In genomic region chr1:225610539-225610938, GRCh38 we compare ENCODE assay signal across 21 cellular contexts. TPM values are rescaled to one million over a fixed set of nuclear protein-coding genes. Genes with fewer than 3 reads are reported as not detected.
DNase-seq lines count a peak whose midpoint lies in the region; TF ChIP-seq lines count a peak whose summit lies in the region.
"Had no signal": no experiment of that assay in that cellular context is flagged by ENCODE, and none has a peak within 500 bp of the region (broad histone marks: within the 10 kb centered on the region; RNA-seq: fewer than 3 reads in every experiment).

No MANE protein-coding gene starts in this region.

- no peaks in the 10 kb centered on the region for H3K4me1 ChIP-seq in OCI-LY1 (ENCODE audit: insufficient read depth, low read length, severe bottlenecking)
- peaks cover 0 to 81% (median 61%) of the 10 kb centered on the region in 4 donors for H3K4me1 ChIP-seq in sigmoid colon
- H3K4me1 ChIP-seq: BLaER1 treated with 17β-estradiol and CSF1 and Interleukin-3, amounts not matched to agents 10 nM and 100 nM had no signal

- H2AFZ ChIP-seq in OCI-LY1 (ENCODE audit: low read length), result peak overlapping the region; percentile 70; the same call in 1 of the 2 replicates
- H2AFZ ChIP-seq: GM23248 had no signal

- no peak overlapping the region for H3K4me2 ChIP-seq in OCI-LY1 (ENCODE audit: low read length)
- H3K4me2 ChIP-seq: BLaER1 treated with 17β-estradiol and CSF1 and Interleukin-3, amounts not matched to agents 10 nM and 100 nM; KMS-11 had no signal

- H3F3A ChIP-seq in OCI-LY1 (ENCODE audit: insufficient read depth, low read length), result no peaks in the 10 kb centered on the region

- H3K9me3 ChIP-seq in OCI-LY1 (ENCODE audit: low read length) (no peaks in the 10 kb centered on the region), sigmoid colon (no peaks in the 10 kb centered on the region)
- H3K9me3 ChIP-seq: Peyer's patch had no signal

- no peak overlapping the region for H3K4me3 ChIP-seq in OCI-LY1 (ENCODE audit: low read depth, low read length, poor library complexity, severe bottlenecking)
- no peak overlapping the region for H3K4me3 ChIP-seq in sigmoid colon
- H3K4me3 ChIP-seq: BLaER1 treated with 17β-estradiol and CSF1 and Interleukin-3, amounts not matched to agents 10 nM and 100 nM; GM23248; Peyer's patch had no signal

- H3K9me3 Mint-ChIP-seq in glutamatergic neuron (ENCODE audit: unreplicated experiment) (peaks cover 5% of the 10 kb centered on the region), MCF 10A (ENCODE audit: unreplicated experiment) (no peaks in the 10 kb centered on the region)
- H3K9me3 Mint-ChIP-seq: CD8-positive, alpha-beta T cell had no signal

- POLR2A ChIA-PET in MCF 10A (lab: Yijun Ruan, JAX), result interaction anchor here (0.6 to 9.7 kb wide), 11 partner anchors 11 to 168 kb away, joined by 3 to 131 read pairs (median 6); partner anchors contain the start of genes ENAH and SRP9

- H3K36me3 ChIP-seq in OCI-LY1 (ENCODE audit: insufficient read depth, low read length) (no peaks in the 10 kb centered on the region), sigmoid colon (no peaks in the 10 kb centered on the region)
- H3K36me3 ChIP-seq: Peyer's patch had no signal

- TF ChIP-seq CTCF in OCI-LY1 (IDR thresholded peaks at IDR 0.05; ENCODE audit: low read length), result no peak
- TF ChIP-seq CTCF in glutamatergic neuron (IDR thresholded peaks at IDR 0.05; ENCODE audit: partially characterized antibody, unreplicated experiment), result no peak
- TF ChIP-seq CTCF in sigmoid colon (IDR thresholded peaks at IDR 0.05), result no peak
- no peak for TF ChIP-seq CTCF in MCF 10A (IDR thresholded peaks at IDR 0.05; ENCODE audit: unreplicated experiment)

- H3K4me1 Mint-ChIP-seq in glutamatergic neuron (ENCODE audit: low read depth, unreplicated experiment) (peaks cover 39% of the 10 kb centered on the region), MCF 10A (ENCODE audit: insufficient read depth, unreplicated experiment) (peaks cover 41% of the 10 kb centered on the region)

- CTCF ChIA-PET in MCF 10A (lab: Yijun Ruan, JAX), result interaction anchor here (0.7 to 2.6 kb wide), 5 partner anchors 9 to 31 kb away, joined by 3 to 7 read pairs (median 4); no protein-coding TSS in a partner anchor

- H3K27me3 Mint-ChIP-seq in glutamatergic neuron (ENCODE audit: unreplicated experiment) (peaks cover 7% of the 10 kb centered on the region), MCF 10A (ENCODE audit: insufficient read depth, unreplicated experiment) (no peaks in the 10 kb centered on the region)

- no peak overlapping the region for H3K9ac ChIP-seq in OCI-LY1 (ENCODE audit: low read length)
- H3K9ac ChIP-seq: BLaER1 treated with 17β-estradiol and CSF1 and Interleukin-3, amounts not matched to agents 10 nM and 100 nM; GM23248; KMS-11 had no signal

- H3K36me3 Mint-ChIP-seq in glutamatergic neuron (ENCODE audit: unreplicated experiment), result no peaks in the 10 kb centered on the region
- H3K36me3 Mint-ChIP-seq in MCF 10A (ENCODE audit: insufficient read depth, unreplicated experiment), result peaks cover 12% of the 10 kb centered on the region
- H3K36me3 Mint-ChIP-seq: CD8-positive, alpha-beta T cell had no signal

- no peaks in the 10 kb centered on the region for H3K9me2 ChIP-seq in OCI-LY1 (ENCODE audit: low read depth, low read length)

- no peak overlapping the region for H3K27ac ChIP-seq in OCI-LY1 (ENCODE audit: low read depth, low read length, poor library complexity, severe bottlenecking)
- H3K27ac ChIP-seq in sigmoid colon, result peak overlapping the region in 3 of 4 donors; percentile 60 to 76 (median 76)
- H3K27ac ChIP-seq: BLaER1 treated with 17β-estradiol and CSF1 and Interleukin-3, amounts not matched to agents 10 nM and 100 nM; GM23248; KMS-11; Peyer's patch had no signal

- H4K20me1 ChIP-seq in OCI-LY1 (ENCODE audit: insufficient read depth, low read length), result no peaks in the 10 kb centered on the region

- WGBS in sigmoid colon, 2 donors, result 88 to 93% methylated on average over 5 of the region's 5 CpGs

- no TSS peak for BruUV-seq in MCF 10A (replicated peaks; lab: Mats Ljungman, UMichigan)

- H3K27me3 ChIP-seq in OCI-LY1 (ENCODE audit: insufficient read depth, low read length), result no peaks in the 10 kb centered on the region
- H3K27me3 ChIP-seq in sigmoid colon, result no peaks in the 10 kb centered on the region
- H3K27me3 ChIP-seq: BLaER1 treated with 17β-estradiol and CSF1 and Interleukin-3, amounts not matched to agents 10 nM and 100 nM; Peyer's patch had no signal

- no peak for TF ChIP-seq POLR2A in sigmoid colon (IDR thresholded peaks at IDR 0.05)

- no peak for TF ChIP-seq EP300 in sigmoid colon (IDR thresholded peaks at IDR 0.05)

- H3K4me3 Mint-ChIP-seq in glutamatergic neuron (ENCODE audit: unreplicated experiment), result no peak overlapping the region
- no peak overlapping the region for H3K4me3 Mint-ChIP-seq in MCF 10A (ENCODE audit: unreplicated experiment)
- H3K4me3 Mint-ChIP-seq: CD8-positive, alpha-beta T cell had no signal

- intact Hi-C loops in sigmoid colon (cut with DNase I) (no loop called here), MCF 10A (cut with micrococcal nuclease) (no loop called here)

- peak overlapping the region; percentile 54 for H3K27ac Mint-ChIP-seq in glutamatergic neuron (ENCODE audit: unreplicated experiment)
- no peak overlapping the region for H3K27ac Mint-ChIP-seq in MCF 10A (ENCODE audit: low read depth, unreplicated experiment)
- H3K27ac Mint-ChIP-seq: CD8-positive, alpha-beta T cell had no signal

- no peak for DNase-seq in glutamatergic neuron
- no peak for DNase-seq in sigmoid colon
- DNase-seq in MCF 10A (ENCODE audit: unreplicated experiment), result no peak
- DNase-seq in pons (ENCODE audit: low spot score), result no peak
- DNase-seq in nucleus accumbens (lab: John Stamatoyannopoulos, UW), result no peak
- no peak for DNase-seq in NCI-H2081 (lab: John Stamatoyannopoulos, UW)
- DNase-seq: ACHN; CD8-positive, alpha-beta T cell; DMS153; GM23248; HCEC 1CT; IMR-90; NCI-H1105; NCI-H2029 treated with DMSO at 0.1 percent for 48 hours; NCI-H2171 treated with DMSO at 0.1 percent for 48 hours; NCI-H524 treated with DMSO at 0.1 percent for 48 hours; NCI-H82; Peyer's patch had no signal

- no peaks in the 10 kb centered on the region for H3K79me2 ChIP-seq in OCI-LY1 (ENCODE audit: insufficient read depth, low read length)

RNA-seq across cellular contexts. Expression of gene ENAH, which starts 42.4 kb away (rescaled TPM):
- total RNA-seq in glutamatergic neuron (ENCODE audit: unreplicated experiment) (265 TPM), sigmoid colon (100 to 1,000 TPM in 3 of 4 donors, 10 to 100 TPM in 1; 92.2 to 197 (median 116) TPM), MCF 10A (2022) (346 and 420 TPM in 2 replicates)
- 10 to 100 TPM in 2 of 3 donors, 1 to 10 TPM in 1; 9.6 to 17.1 (median 15.0) TPM for polyA plus RNA-seq in sigmoid colon
